7 cellular contexts compared by ENCODE assay signal in genomic region chrX:47712675-47713074, GRCh38. TPM values are rescaled to one million over a fixed set of nuclear protein-coding genes. Genes with fewer than 3 reads are reported as not detected.
DNase-seq lines count a peak whose midpoint lies in the region; ATAC-seq and TF ChIP-seq lines count a peak whose summit lies in the region.
"Not testable (repeated sequence)": the region's sequence is repeated elsewhere in the genome, so short reads cannot be mapped to it uniquely, and the experiment has no call there.

No MANE protein-coding gene starts in this region.

- H3K4me1 ChIP-seq in mesendoderm (ENCODE audit: control insufficient read depth, low read depth, low read length); smooth muscle cell (ENCODE audit: low read depth): not testable (repeated sequence)

- H3K9me3 ChIP-seq in smooth muscle cell (replicated peaks; ENCODE audit: low read depth): not testable (repeated sequence)

- H2AFZ ChIP-seq in smooth muscle cell (ENCODE audit: low read depth): not testable (repeated sequence)

- not testable (repeated sequence) for H2BK120ac ChIP-seq in mesendoderm (ENCODE audit: low read depth, low read length)

- H3K36me3 ChIP-seq in mesendoderm (ENCODE audit: control insufficient read depth, insufficient read depth, low read length); smooth muscle cell (ENCODE audit: low read depth): not testable (repeated sequence)

- H3K56ac ChIP-seq in mesendoderm (ENCODE audit: low read length): not testable (repeated sequence)

- H3K23ac ChIP-seq in mesendoderm (ENCODE audit: low read length): not testable (repeated sequence)

- H3K18ac ChIP-seq in mesendoderm (ENCODE audit: low read length): not testable (repeated sequence)

- not testable (repeated sequence) for H2BK5ac ChIP-seq in mesendoderm (ENCODE audit: low read length)

- not testable (repeated sequence) for H3F3A ChIP-seq in smooth muscle cell (ENCODE audit: low read depth)

- intact Hi-C loops in Right ventricle myocardium inferior (cut with DNase I): not testable (repeated sequence)

- H4K5ac ChIP-seq in mesendoderm (ENCODE audit: low read length): not testable (repeated sequence)

- H3K27me3 ChIP-seq in mesendoderm (ENCODE audit: insufficient read depth, low read length, poor library complexity); smooth muscle cell (ENCODE audit: low read depth): not testable (repeated sequence)

- H3K27ac ChIP-seq in mesendoderm (ENCODE audit: low read depth, low read length); smooth muscle cell (ENCODE audit: low read depth): not testable (repeated sequence)

- not testable (repeated sequence) for H3K4me3 ChIP-seq in mesendoderm (ENCODE audit: low read length); smooth muscle cell

- not testable (repeated sequence) for ATAC-seq in Right ventricle myocardium inferior

- H4K20me1 ChIP-seq in smooth muscle cell (ENCODE audit: low read depth): not testable (repeated sequence)

- not testable (repeated sequence) for H2BK15ac ChIP-seq in mesendoderm (replicated peaks; ENCODE audit: low read depth)

- H3K9ac ChIP-seq in mesendoderm (ENCODE audit: low read length); smooth muscle cell (ENCODE audit: low read depth): not testable (repeated sequence)

- no CpG with 5 or more reads among the region's 4 CpGs for WGBS in mesendoderm (ENCODE audit: extremely low coverage, insufficient coverage, low lambda C conversion rate)
- 53% methylated on average over 4 of the region's 4 CpGs for WGBS in smooth muscle cell (ENCODE audit: low lambda C conversion rate)

- not testable (repeated sequence) for H4K8ac ChIP-seq in mesendoderm (ENCODE audit: low read depth, low read length)

- not testable (repeated sequence) for H3K4me2 ChIP-seq in mesendoderm (ENCODE audit: low read length)
- H3K4me2 ChIP-seq in smooth muscle cell: peak overlapping the region; percentile 39

- DNase-seq in CMK (ENCODE audit: low read depth) (peak; percentile 41), KBM-7 (peak; percentile 7), OCI-M2 (lab: John Stamatoyannopoulos, UW; ENCODE audit: unreplicated experiment) (peak; percentile 28), amniotic epithelial cell (ENCODE audit: low read depth) (peak; percentile 52), Right ventricle myocardium inferior (ENCODE audit: missing footprints) (peak; percentile 37), mesendoderm (peak; percentile 45)
- not testable (repeated sequence) for DNase-seq in smooth muscle cell (lab: John Stamatoyannopoulos, UW; ENCODE audit: unreplicated experiment)

- in situ Hi-C loops in KBM-7 (cut with MboI; ENCODE audit: low pct_unique_long_range_greater_than_20kb, low sequenced_read_pairs): not testable (repeated sequence)

- TF ChIP-seq CTCF in smooth muscle cell (IDR thresholded peaks at IDR 0.05; ENCODE audit: borderline replicate concordance, insufficient read depth, poor library complexity, severe bottlenecking): not testable (repeated sequence)

- not testable (repeated sequence) for H3K4ac ChIP-seq in mesendoderm (ENCODE audit: low read depth, low read length)

- H2AK5ac ChIP-seq in mesendoderm (ENCODE audit: low read length): not testable (repeated sequence)

- not testable (repeated sequence) for H3K79me1 ChIP-seq in mesendoderm (ENCODE audit: low read length)

- H3K79me2 ChIP-seq in mesendoderm (ENCODE audit: control insufficient read depth, insufficient read depth, low read length); smooth muscle cell (ENCODE audit: low read depth): not testable (repeated sequence)

RNA-seq across cellular contexts. Expression of gene UXT, which starts 53.7 kb away (rescaled TPM):
- total RNA-seq in Right ventricle myocardium inferior: 86.4 TPM
- 81.7 TPM for polyA plus RNA-seq in mesendoderm (2013, experiment 1 of 2)
- polyA plus RNA-seq in mesendoderm (2013, experiment 2 of 2): 81.7 TPM
- total RNA-seq in smooth muscle cell: 166 and 230 TPM in 2 replicates
- 198 and 204 TPM in 2 replicates for polyA plus RNA-seq in smooth muscle cell
